In genomic region chr1:31888281-31888680, GRCh38 we compare ENCODE assay signal across 11 cellular contexts.
"Had no signal": no experiment of that assay in that cellular context is flagged by ENCODE, and none has a peak within 500 bp of the region (broad histone marks: within the 10 kb centered on the region; RNA-seq: fewer than 3 reads in every experiment).

No MANE protein-coding gene starts in this region.

- H3K27me3 ChIP-seq: adrenal gland, gastroesophageal sphincter, left lung, pancreas, tibial artery had no signal

- H3K27ac ChIP-seq: gastroesophageal sphincter, tibial artery, VCaP had no signal

- ATAC-seq: gastroesophageal sphincter had no signal

- H3K9me3 ChIP-seq: adrenal gland, gastroesophageal sphincter, left lung, mucosa of descending colon, pancreas, tibial artery had no signal

- H3K36me3 ChIP-seq: adrenal gland, gastroesophageal sphincter, left lung, pancreas, tibial artery had no signal

- H3K4me3 ChIP-seq: adrenal gland, gastroesophageal sphincter, left lung, mucosa of descending colon, pancreas, tibial artery had no signal

- DNase-seq: activated CD4-positive, alpha-beta T cell treated with anti-CD3 and anti-CD28 coated beads for 4 hours; activated effector memory CD4-positive, alpha-beta T cell treated with anti-CD3 and anti-CD28 coated beads, Interleukin-2, amount 50 U/mL, for 16 hours; adrenal gland; central memory CD4-positive, alpha-beta T cell; left lung; mucosa of descending colon; pancreas; stimulated activated CD4-positive, alpha-beta T cell treated with anti-CD3 and anti-CD28 coated beads, Interleukin-4, amount 100 ng/mL, for 1 hour; tibial artery had no signal

- H3K4me1 ChIP-seq: adrenal gland, gastroesophageal sphincter, tibial artery had no signal
